Comparison of ENCODE assay signal across 24 cellular contexts in genomic region chr2:236501531-236501930, GRCh38.
DNase-seq lines count a peak whose midpoint lies in the region; ATAC-seq, FAIRE-seq and TF ChIP-seq lines count a peak whose summit lies in the region.
"Had no signal": no experiment of that assay in that cellular context is flagged by ENCODE, and none has a peak within 500 bp of the region (broad histone marks: within the 10 kb centered on the region; RNA-seq: fewer than 3 reads in every experiment).

No MANE protein-coding gene starts in this region.

- no peak overlapping the region for H3K9ac ChIP-seq in neural progenitor cell
- H3K9ac ChIP-seq: BLaER1 had no signal

- H3K27ac ChIP-seq in cardiac muscle cell: peak overlapping the region; percentile 29
- H3K27ac ChIP-seq in neural progenitor cell: no peak overlapping the region
- H3K27ac ChIP-seq: 22Rv1, BLaER1, C4-2B had no signal

- no peak overlapping the region for H2AFZ ChIP-seq in neural progenitor cell (replicated peaks)

- H3K4me3 Mint-ChIP-seq in mesothelial cell of epicardium: no peak overlapping the region
- no peak overlapping the region for H3K4me3 Mint-ChIP-seq in neural progenitor cell
- no peak overlapping the region for H3K4me3 Mint-ChIP-seq in activated CD8-positive, alpha-beta T cell treated with anti-CD3 and anti-CD28 coated beads for 36 hours
- H3K4me3 Mint-ChIP-seq: B cell; CD4-positive, CD25-positive, alpha-beta regulatory T cell; CD8-positive, alpha-beta memory T cell; HFFc6 had no signal

- intact Hi-C loops in left ventricle myocardium superior (cut with micrococcal nuclease): no loop called here
- intact Hi-C loops in activated CD8-positive, alpha-beta T cell treated with anti-CD3 and anti-CD28 coated beads for 36 hours (cut with micrococcal nuclease): no loop called here

- H3F3A ChIP-seq in neural progenitor cell (ENCODE audit: low read depth): no peaks in the 10 kb centered on the region

- H3K27ac Mint-ChIP-seq in mesothelial cell of epicardium: peak overlapping the region; percentile 7
- H3K27ac Mint-ChIP-seq in neural progenitor cell: peak overlapping the region; percentile 30
- no peak overlapping the region for H3K27ac Mint-ChIP-seq in activated CD8-positive, alpha-beta T cell treated with anti-CD3 and anti-CD28 coated beads for 36 hours
- H3K27ac Mint-ChIP-seq: B cell; CD4-positive, CD25-positive, alpha-beta regulatory T cell; HFFc6 had no signal

- H3K4me3 ChIP-seq in cardiac muscle cell (no peak overlapping the region), bronchial epithelial cell (ENCODE audit: low read depth, low read length) (no peak overlapping the region), neural progenitor cell (no peak overlapping the region)
- H3K4me3 ChIP-seq: BLaER1, HAP-1 had no signal

- H3K9me3 ChIP-seq in cardiac muscle cell (ENCODE audit: low read depth): no peaks in the 10 kb centered on the region
- H3K9me3 ChIP-seq in neural progenitor cell (ENCODE audit: low read depth): no peaks in the 10 kb centered on the region
- H3K9me3 ChIP-seq: HAP-1 had no signal

- H3K9me3 Mint-ChIP-seq in mesothelial cell of epicardium (no peaks in the 10 kb centered on the region), neural progenitor cell (peaks cover 2% of the 10 kb centered on the region)
- H3K9me3 Mint-ChIP-seq in activated CD8-positive, alpha-beta T cell treated with anti-CD3 and anti-CD28 coated beads for 36 hours: no peaks in the 10 kb centered on the region
- H3K9me3 Mint-ChIP-seq: CD8-positive, alpha-beta memory T cell had no signal

- no peak overlapping the region for H3K4me2 ChIP-seq in neural progenitor cell
- H3K4me2 ChIP-seq: BLaER1 had no signal

- no peaks in the 10 kb centered on the region for H3K36me3 ChIP-seq in cardiac muscle cell
- peaks cover 3% of the 10 kb centered on the region for H3K36me3 ChIP-seq in bronchial epithelial cell (ENCODE audit: control insufficient read depth, insufficient read depth, low read length)
- H3K36me3 ChIP-seq in neural progenitor cell: no peaks in the 10 kb centered on the region
- H3K36me3 ChIP-seq: BLaER1, HAP-1 had no signal

- POLR2A ChIA-PET in activated CD8-positive, alpha-beta T cell treated with anti-CD3 and anti-CD28 coated beads for 36 hours (lab: Charles Lee): no interaction called here

- TF ChIP-seq CTCF in cardiac muscle cell (IDR thresholded peaks at IDR 0.05; ENCODE audit: low read depth, low read length): no peak
- no peak for TF ChIP-seq CTCF in bronchial epithelial cell (IDR thresholded peaks at IDR 0.05; ENCODE audit: insufficient read depth, low read length, severe bottlenecking)
- TF ChIP-seq CTCF in mesothelial cell of epicardium (IDR thresholded peaks at IDR 0.05; ENCODE audit: unreplicated experiment): no peak
- no peak for TF ChIP-seq CTCF in neural progenitor cell (IDR thresholded peaks at IDR 0.05)
- TF ChIP-seq CTCF in activated CD8-positive, alpha-beta T cell treated with anti-CD3 and anti-CD28 coated beads for 36 hours (IDR thresholded peaks at IDR 0.05): no peak

- no peaks in the 10 kb centered on the region for H3K27me3 Mint-ChIP-seq in mesothelial cell of epicardium (ENCODE audit: low read depth)
- peaks cover 7% of the 10 kb centered on the region for H3K27me3 Mint-ChIP-seq in neural progenitor cell (ENCODE audit: insufficient read depth, low read depth)
- H3K27me3 Mint-ChIP-seq in activated CD8-positive, alpha-beta T cell treated with anti-CD3 and anti-CD28 coated beads for 36 hours: peaks cover 12% of the 10 kb centered on the region

- H3K36me3 Mint-ChIP-seq in mesothelial cell of epicardium (peaks cover 21% of the 10 kb centered on the region), neural progenitor cell (no peaks in the 10 kb centered on the region)
- no peaks in the 10 kb centered on the region for H3K36me3 Mint-ChIP-seq in activated CD8-positive, alpha-beta T cell treated with anti-CD3 and anti-CD28 coated beads for 36 hours (ENCODE audit: low read depth)
- H3K36me3 Mint-ChIP-seq: CD4-positive, CD25-positive, alpha-beta regulatory T cell; CD8-positive, alpha-beta memory T cell had no signal

- H3K27me3 ChIP-seq in cardiac muscle cell (peaks cover 1% of the 10 kb centered on the region), bronchial epithelial cell (ENCODE audit: control insufficient read depth, insufficient read depth, low read length) (no peaks in the 10 kb centered on the region), neural progenitor cell (peaks cover 1% of the 10 kb centered on the region)
- H3K27me3 ChIP-seq: BLaER1 had no signal

- peak; percentile 75 for FAIRE-seq in bronchial epithelial cell (lab: Jason Lieb, UNC)
- FAIRE-seq: A204.1, D721Med, G401.6, GM12892, H54 had no signal

- H3K4me1 Mint-ChIP-seq in mesothelial cell of epicardium (peaks cover 26% of the 10 kb centered on the region), neural progenitor cell (peaks cover 14% of the 10 kb centered on the region)
- no peaks in the 10 kb centered on the region for H3K4me1 Mint-ChIP-seq in activated CD8-positive, alpha-beta T cell treated with anti-CD3 and anti-CD28 coated beads for 36 hours (ENCODE audit: low read depth)
- H3K4me1 Mint-ChIP-seq: B cell; CD4-positive, CD25-positive, alpha-beta regulatory T cell; CD8-positive, alpha-beta memory T cell had no signal

- CTCF ChIA-PET in activated CD8-positive, alpha-beta T cell treated with anti-CD3 and anti-CD28 coated beads for 36 hours (lab: Charles Lee): interaction anchor here (0.7 kb wide), 1 partner anchor 71 kb away, joined by 3 read pairs; no protein-coding TSS in a partner anchor

- H3K4me1 ChIP-seq in cardiac muscle cell (ENCODE audit: low read depth) (peaks cover 8% of the 10 kb centered on the region), neural progenitor cell (peaks cover under 1% of the 10 kb centered on the region)
- H3K4me1 ChIP-seq: HAP-1 had no signal

- H3K79me2 ChIP-seq in neural progenitor cell (ENCODE audit: low read depth): no peaks in the 10 kb centered on the region

- no peaks in the 10 kb centered on the region for H4K20me1 ChIP-seq in neural progenitor cell (ENCODE audit: low read depth)
- H4K20me1 ChIP-seq: BLaER1 had no signal

- ATAC-seq in left ventricle myocardium superior (no peak), HG03280 (IDR thresholded peaks at IDR 0.05; ENCODE audit: unreplicated experiment) (no peak), HG03378 (IDR thresholded peaks at IDR 0.05; ENCODE audit: unreplicated experiment) (no peak)
- ATAC-seq in activated CD8-positive, alpha-beta T cell treated with anti-CD3 and anti-CD28 coated beads for 36 hours: no peak

- DNase-seq in cardiac muscle cell (ENCODE audit: low read depth in 1 of 2, low spot score in 1 of 2): peak in 1 of 2 donors; percentile 39
- DNase-seq in left ventricle myocardium superior: no peak
- no peak for DNase-seq in bronchial epithelial cell (ENCODE audit: low read depth)
- DNase-seq in mesothelial cell of epicardium (ENCODE audit: low spot score in 2 of 2, unreplicated experiment in 2 of 2): no peak
- no peak for DNase-seq in neural progenitor cell (ENCODE audit: low spot score)
- DNase-seq in activated CD8-positive, alpha-beta T cell treated with anti-CD3 and anti-CD28 coated beads for 36 hours: no peak
- DNase-seq: CD4-positive, CD25-positive, alpha-beta regulatory T cell; CD8-positive, alpha-beta memory T cell; DMS53; DMS79 treated with DMSO at 0.1 percent for 48 hours; GOT3; HFFc6 had no signal
